8 cellular contexts compared by ENCODE assay signal in the genomic region with DNA sequence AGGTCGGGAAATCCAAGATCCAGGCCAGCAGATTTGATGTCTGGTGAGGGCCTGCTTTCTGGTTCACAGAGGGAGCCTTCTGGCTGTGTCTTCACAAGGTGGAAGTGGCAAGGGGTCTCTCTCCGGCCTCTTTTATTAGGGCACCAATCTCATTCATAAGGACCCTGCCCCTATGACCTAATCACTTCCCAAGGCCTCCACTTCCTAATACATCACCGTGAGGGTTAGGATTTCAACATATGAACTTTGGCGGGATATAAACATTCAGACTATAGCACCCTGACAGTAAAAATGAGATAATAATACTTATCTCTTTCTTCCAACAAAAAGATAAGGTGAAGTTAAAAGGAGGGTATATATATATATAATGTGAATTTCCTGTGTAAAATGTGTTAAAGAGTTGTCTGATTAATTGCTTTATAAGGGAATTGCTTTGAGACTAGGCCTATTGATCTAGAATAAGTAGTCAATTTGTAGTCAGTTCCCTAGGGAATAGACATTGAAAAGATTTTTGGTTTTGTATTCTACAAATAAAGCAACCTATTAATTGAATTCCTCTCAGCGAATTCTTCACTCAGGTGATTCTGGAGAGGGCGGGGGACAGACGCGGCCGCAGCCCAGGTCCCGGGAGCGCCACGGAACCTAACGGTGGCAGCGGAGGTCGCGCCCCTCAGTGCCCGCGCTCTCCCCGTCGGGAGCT. TPM values are rescaled to one million over a fixed set of nuclear protein-coding genes. Genes with fewer than 3 reads are reported as not detected.
DNase-seq lines count a peak whose midpoint lies in the region; ATAC-seq and TF ChIP-seq lines count a peak whose summit lies in the region.

No MANE protein-coding gene starts in this region.

- no peaks in the 10 kb centered on the region for H3K27me3 Mint-ChIP-seq in natural killer cell treated with Interleukin-12 subunit alpha and Interleukin-12 subunit beta and Interleukin-15 and Interleukin-18, amount 100 ng/mL, for 72 hours

- H3K27ac Mint-ChIP-seq in natural killer cell treated with Interleukin-12 subunit alpha and Interleukin-12 subunit beta and Interleukin-15 and Interleukin-18, amount 100 ng/mL, for 72 hours: peak overlapping the region; percentile 93

- peaks cover 60 to 72% of the 10 kb centered on the region in 2 donors for H3K4me1 Mint-ChIP-seq in natural killer cell treated with Interleukin-12 subunit alpha and Interleukin-12 subunit beta and Interleukin-15 and Interleukin-18, amount 100 ng/mL, for 72 hours (ENCODE audit: low read depth in 2 of 2)

- no peak overlapping the region for H2AFZ ChIP-seq in OCI-LY7 (ENCODE audit: low read length)

- no TSS peak for BruUV-seq in OCI-LY7 (replicated peaks; lab: Mats Ljungman, UMichigan)

- no peak for DNase-seq in BE2C
- DNase-seq in MG63: no peak
- DNase-seq in natural killer cell treated with Interleukin-12 subunit alpha and Interleukin-12 subunit beta and Interleukin-15 and Interleukin-18, amount 100 ng/mL, for 72 hours (ENCODE audit: low spot score): no peak
- DNase-seq in stimulated activated CD8-positive, alpha-beta memory T cell treated with anti-CD3 and anti-CD28 coated beads, Interleukin-4, amount 100 ng/mL, for 48 hours: no peak
- no peak for DNase-seq in NCI-H2081 treated with DMSO at 0.1 percent for 48 hours (lab: John Stamatoyannopoulos, UW)
- DNase-seq in HUDEP-2 (lab: John Stamatoyannopoulos, UW; ENCODE audit: unreplicated experiment in 76 of 76): no peak
- no peak for DNase-seq in OCI-LY7 (ENCODE audit: low spot score)

- peak overlapping the region; percentile 97 for H3K4me3 Mint-ChIP-seq in natural killer cell treated with Interleukin-12 subunit alpha and Interleukin-12 subunit beta and Interleukin-15 and Interleukin-18, amount 100 ng/mL, for 72 hours

- no peak overlapping the region for H3K27ac ChIP-seq in ectodermal cell (ENCODE audit: insufficient read depth, low read depth, low read length, poor library complexity, severe bottlenecking)
- no peak overlapping the region for H3K27ac ChIP-seq in OCI-LY7 (ENCODE audit: low read depth, low read length, poor library complexity, severe bottlenecking)

- POLR2A ChIA-PET in OCI-LY7 (lab: Charles Lee): interaction anchor here (0.7 kb wide), 1 partner anchor 23 kb away, joined by 3 read pairs; no protein-coding TSS in a partner anchor

- H3K4me1 ChIP-seq in BE2C (no peaks in the 10 kb centered on the region; the same call in 1 of the 2 replicates), ectodermal cell (ENCODE audit: control insufficient read depth, insufficient read depth, low read length) (peaks cover 6% of the 10 kb centered on the region), OCI-LY7 (ENCODE audit: insufficient read depth, low read length, poor library complexity, severe bottlenecking) (no peaks in the 10 kb centered on the region)

- WGBS in ectodermal cell, 2 experiments: 15 to 17% methylated on average over 19 of the region's 20 CpGs

- H3K36me3 Mint-ChIP-seq in natural killer cell treated with Interleukin-12 subunit alpha and Interleukin-12 subunit beta and Interleukin-15 and Interleukin-18, amount 100 ng/mL, for 72 hours: peaks cover 15% of the 10 kb centered on the region

- H4K20me1 ChIP-seq in OCI-LY7 (ENCODE audit: insufficient read depth, low read length): no peaks in the 10 kb centered on the region

- intact Hi-C loops in OCI-LY7 (cut with micrococcal nuclease; ENCODE audit: unreplicated experiment): no loop called here

- TF ChIP-seq CTCF in BE2C (IDR thresholded peaks at IDR 0.05; ENCODE audit: low read depth, low read length) (no peak), OCI-LY7 (conservative IDR thresholded peaks at IDR 0.05; ENCODE audit: low read length) (no peak)

- no peaks in the 10 kb centered on the region for H3K79me2 ChIP-seq in OCI-LY7 (ENCODE audit: insufficient read depth, low read depth, low read length)

- H3K9me3 Mint-ChIP-seq in natural killer cell treated with Interleukin-12 subunit alpha and Interleukin-12 subunit beta and Interleukin-15 and Interleukin-18, amount 100 ng/mL, for 72 hours: no peaks in the 10 kb centered on the region

- H3K27me3 ChIP-seq in BE2C (peaks cover 9% of the 10 kb centered on the region), MG63 (no peaks in the 10 kb centered on the region), ectodermal cell (ENCODE audit: control insufficient read depth, insufficient read depth, low read length, poor library complexity, severe bottlenecking) (peaks cover 63% of the 10 kb centered on the region)

- CTCF ChIA-PET in OCI-LY7 (lab: Charles Lee; ENCODE audit: unreplicated experiment): no interaction called here

- H3K36me3 ChIP-seq in BE2C (no peaks in the 10 kb centered on the region), MG63 (no peaks in the 10 kb centered on the region), ectodermal cell (ENCODE audit: control insufficient read depth, insufficient read depth, low read length) (no peaks in the 10 kb centered on the region), OCI-LY7 (ENCODE audit: insufficient read depth, low read length) (no peaks in the 10 kb centered on the region)

- ATAC-seq in natural killer cell treated with Interleukin-12 subunit alpha and Interleukin-12 subunit beta and Interleukin-15 and Interleukin-18, amount 100 ng/mL, for 72 hours: no peak

- H3K9me3 ChIP-seq in BE2C (no peaks in the 10 kb centered on the region), MG63 (no peaks in the 10 kb centered on the region), ectodermal cell (ENCODE audit: control insufficient read depth, low read length) (peaks cover 2% of the 10 kb centered on the region), OCI-LY7 (ENCODE audit: low read length) (no peaks in the 10 kb centered on the region)

- H3K4me2 ChIP-seq in OCI-LY7 (ENCODE audit: low read length): no peak overlapping the region

- H3K4me3 ChIP-seq in BE2C (ENCODE audit: low read depth, low read length) (peak overlapping the region; percentile 59; the same call in 1 of the 2 replicates), MG63 (peak overlapping the region; percentile 68), ectodermal cell (ENCODE audit: insufficient read depth, low read depth, low read length) (peak overlapping the region; percentile 44), OCI-LY7 (ENCODE audit: low read depth, low read length, poor library complexity, severe bottlenecking) (no peak overlapping the region)

- H3K9me2 ChIP-seq in OCI-LY7 (ENCODE audit: insufficient read depth, low read length): no peaks in the 10 kb centered on the region

RNA-seq across cellular contexts. Expression of gene LGALS3, which starts 0.5 kb away (rescaled TPM):
- 22.8 TPM for polyA plus RNA-seq in BE2C (2012; ENCODE audit: insufficient read depth, insufficient read length, low read depth)
- 90.5 and 117 TPM in 2 replicates for total RNA-seq in MG63 (2014; rRNA removed; shearing (Covaris generic); ENCODE audit: low replicate concordance)
- polyA plus RNA-seq in ectodermal cell (2013, experiment 1 of 4): 1.2 TPM
- polyA plus RNA-seq in ectodermal cell (2013, experiment 2 of 4): 1.4 TPM
- polyA plus RNA-seq in ectodermal cell (2013, experiment 3 of 4): 2.2 TPM
- polyA plus RNA-seq in ectodermal cell (2013, experiment 4 of 4): 2.8 TPM
- total RNA-seq in natural killer cell treated with Interleukin-12 subunit alpha and Interleukin-12 subunit beta and Interleukin-15 and Interleukin-18, amount 100 ng/mL, for 72 hours: 100 to 1,000 TPM; 161 to 224 TPM
- total RNA-seq in OCI-LY7 (2014; rRNA removed; shearing (Covaris generic)): not detected in 2 replicates
- total RNA-seq in OCI-LY7 (2022): not detected in 2 replicates

Comparison
In these comparisons a context has a peak if more than half of its experiments do, and no peak if none do; other contexts are left out.
1. RNA of gene LGALS3, which starts 0.5 kb away (total RNA-seq): 161 to 224 TPM in natural killer cell treated with Interleukin-12 subunit alpha and Interleukin-12 subunit beta and Interleukin-15 and Interleukin-18, amount 100 ng/mL, for 72 hours and 90.5 to 117 TPM in MG63; not detected in OCI-LY7; every median in the first group is over 10 times any median in the second.